Comparison of ENCODE assay signal across 15 cellular contexts in the genomic region with DNA sequence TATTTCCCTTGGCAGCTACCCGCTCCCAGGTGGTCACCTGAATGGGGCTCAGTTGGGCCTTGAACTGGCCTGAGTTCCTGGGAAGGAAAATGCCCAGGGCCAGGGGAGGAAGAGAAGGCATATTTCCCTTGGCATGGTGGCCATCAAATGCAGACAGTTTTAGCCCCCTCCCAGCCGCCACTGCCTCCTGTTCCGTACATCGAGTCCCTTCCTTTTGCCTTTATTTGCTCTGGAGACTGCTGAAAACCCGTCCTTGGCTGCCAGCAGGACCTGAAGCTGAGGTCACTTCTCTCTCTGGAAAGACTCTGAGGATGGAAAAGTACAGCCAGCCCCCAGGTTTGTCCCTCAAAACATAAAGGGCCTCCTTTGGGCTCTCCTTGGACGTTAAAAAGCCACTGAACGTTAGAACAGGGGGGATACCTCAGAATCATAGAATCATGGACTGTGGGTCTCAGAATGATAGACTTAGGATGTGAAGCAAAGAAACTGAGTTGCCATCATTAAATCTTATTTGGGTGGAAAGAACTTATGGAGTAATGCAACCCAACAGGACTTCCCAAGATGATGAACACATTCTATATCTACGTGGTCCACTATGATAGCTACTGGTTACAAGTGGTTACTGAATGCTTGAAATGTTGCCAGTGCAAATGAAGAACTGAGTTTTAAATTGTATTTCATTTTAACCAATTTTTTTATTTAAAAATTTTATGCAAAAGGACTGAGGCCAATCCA. TPM values are rescaled to one million over a fixed set of nuclear protein-coding genes. Genes with fewer than 3 reads are reported as not detected.
DNase-seq lines count a peak whose midpoint lies in the region; ATAC-seq and TF ChIP-seq lines count a peak whose summit lies in the region.
"Had no signal": no experiment of that assay in that cellular context is flagged by ENCODE, and none has a peak within 500 bp of the region (broad histone marks: within the 10 kb centered on the region; RNA-seq: fewer than 3 reads in every experiment).

No MANE protein-coding gene starts in this region.

- H3K79me1 ChIP-seq in neuronal stem cell (ENCODE audit: low read depth, low read length): peaks cover 8% of the 10 kb centered on the region

- no peak overlapping the region for H2AFZ ChIP-seq in fibroblast of lung (ENCODE audit: low read length)
- H2AFZ ChIP-seq in neuronal stem cell (ENCODE audit: low read length): no peak overlapping the region

- CTCF ChIA-PET in CD8-positive, alpha-beta T cell (lab: Charles Lee): no interaction called here

- H3K27ac ChIP-seq in angular gyrus (ENCODE audit: low read depth, low read length) (peak overlapping the region; percentile 22), fibroblast of lung (ENCODE audit: insufficient read depth, low read length) (peak overlapping the region; percentile 63), upper lobe of left lung (peak overlapping the region; percentile 80 to 91 (median 85)), neuronal stem cell (replicated peaks; ENCODE audit: low read length) (no peak overlapping the region)
- H3K27ac ChIP-seq in CD8-positive, alpha-beta T cell (ENCODE audit: low read depth, low read length): no peak overlapping the region

- peak overlapping the region in 3 of 4 experiments; percentile 6 to 94 (median 13) for H3K4me3 ChIP-seq in fibroblast of lung (replicated peaks in 1 of 4; ENCODE audit: control extremely low read depth in 1 of 4, insufficient read depth in 1 of 4, low read depth in 3 of 4, low read length in 4 of 4)
- H3K4me3 ChIP-seq in upper lobe of left lung: no peak overlapping the region
- H3K4me3 ChIP-seq in CD8-positive, alpha-beta T cell (ENCODE audit: low read depth, low read length): no peak overlapping the region
- no peak overlapping the region for H3K4me3 ChIP-seq in mucosa of descending colon
- H3K4me3 ChIP-seq in neuronal stem cell (ENCODE audit: low read length in 2 of 2): no peak overlapping the region

- intact Hi-C loops in CD8-positive, alpha-beta T cell (cut with DNase I, micrococcal nuclease): no loop called here
- intact Hi-C loops in mucosa of descending colon (cut with DNase I, micrococcal nuclease): no loop called here

- no peak overlapping the region for H2BK15ac ChIP-seq in neuronal stem cell (ENCODE audit: low read length)

- H3K4me1 ChIP-seq in fibroblast of lung (ENCODE audit: control insufficient read depth, extremely low read depth, insufficient read depth, low read length) (peaks cover 64% of the 10 kb centered on the region), upper lobe of left lung (peaks cover 85 to 89% (median 88%) of the 10 kb centered on the region in 4 donors), mucosa of descending colon (ENCODE audit: low read depth) (no peaks in the 10 kb centered on the region), neuronal stem cell (ENCODE audit: control insufficient read depth in 2 of 2, insufficient read depth in 1 of 2, low read depth in 1 of 2, low read length in 2 of 2) (peaks cover 41 to 44% of the 10 kb centered on the region in 2 donors)
- H3K4me1 ChIP-seq in CD8-positive, alpha-beta T cell (ENCODE audit: insufficient read depth, low read length): no peaks in the 10 kb centered on the region

- H3K27ac Mint-ChIP-seq in nephron progenitor cell: peak overlapping the region; percentile 98
- H3K27ac Mint-ChIP-seq in CD8-positive, alpha-beta T cell: no peak overlapping the region
- H3K27ac Mint-ChIP-seq: T-cell had no signal

- no peak overlapping the region for H3K4me3 Mint-ChIP-seq in nephron progenitor cell
- H3K4me3 Mint-ChIP-seq in CD8-positive, alpha-beta T cell: no peak overlapping the region
- H3K4me3 Mint-ChIP-seq: T-cell had no signal

- H3K4ac ChIP-seq in neuronal stem cell (ENCODE audit: low read length): no peak overlapping the region

- no peak overlapping the region for H3K14ac ChIP-seq in neuronal stem cell (ENCODE audit: low read length)

- H3K27me3 ChIP-seq in fibroblast of lung (ENCODE audit: control insufficient read depth, insufficient read depth, low read length) (no peaks in the 10 kb centered on the region), upper lobe of left lung (no peaks in the 10 kb centered on the region), neuronal stem cell (ENCODE audit: control insufficient read depth in 3 of 3, insufficient read depth in 3 of 3, low read depth in 1 of 3, low read length in 3 of 3) (no peaks in the 10 kb centered on the region)
- no peaks in the 10 kb centered on the region for H3K27me3 ChIP-seq in CD8-positive, alpha-beta T cell (ENCODE audit: insufficient read depth, low read length)

- H3K23ac ChIP-seq in neuronal stem cell (ENCODE audit: low read depth, low read length, poor library complexity): no peak overlapping the region

- no peaks in the 10 kb centered on the region for H3K27me3 Mint-ChIP-seq in nephron progenitor cell (ENCODE audit: low read depth, poor library complexity)
- peaks cover 3% of the 10 kb centered on the region for H3K27me3 Mint-ChIP-seq in CD8-positive, alpha-beta T cell (ENCODE audit: low read depth)

- H3K4me1 Mint-ChIP-seq in nephron progenitor cell: peaks cover 86% of the 10 kb centered on the region
- no peaks in the 10 kb centered on the region for H3K4me1 Mint-ChIP-seq in CD8-positive, alpha-beta T cell (ENCODE audit: low read depth)
- H3K4me1 Mint-ChIP-seq: T-cell had no signal

- no peak overlapping the region for H4K8ac ChIP-seq in neuronal stem cell (ENCODE audit: low read depth, low read length)

- H3K9me3 ChIP-seq in fibroblast of lung (ENCODE audit: control insufficient read depth, insufficient read depth, low read depth, low read length) (no peaks in the 10 kb centered on the region), upper lobe of left lung (no peaks in the 10 kb centered on the region), mucosa of descending colon (no peaks in the 10 kb centered on the region), neuronal stem cell (replicated peaks in 1 of 2; ENCODE audit: control insufficient read depth in 2 of 2, insufficient read depth in 1 of 2, low read depth in 1 of 2, low read length in 2 of 2) (no peaks in the 10 kb centered on the region)
- H3K9me3 ChIP-seq in CD8-positive, alpha-beta T cell (ENCODE audit: low read length): no peaks in the 10 kb centered on the region

- TF ChIP-seq POLR2A in upper lobe of left lung (IDR thresholded peaks at IDR 0.05): no peak

- TF ChIP-seq CTCF in fibroblast of lung (conservative IDR thresholded peaks at IDR 0.05 in 1 of 2, IDR thresholded peaks at IDR 0.05 in 1 of 2; ENCODE audit: low read depth in 1 of 2, low read length in 2 of 2) (no peak), nephron progenitor cell (IDR thresholded peaks at IDR 0.05) (no peak), upper lobe of left lung (IDR thresholded peaks at IDR 0.05) (no peak), mucosa of descending colon (IDR thresholded peaks at IDR 0.05) (no peak)
- no peak for TF ChIP-seq CTCF in CD8-positive, alpha-beta T cell (IDR thresholded peaks at IDR 0.05)

- H3K9ac ChIP-seq in fibroblast of lung (ENCODE audit: insufficient read depth, low read length): no peak overlapping the region
- no peak overlapping the region for H3K9ac ChIP-seq in neuronal stem cell (ENCODE audit: low read depth, low read length, poor library complexity)

- no peak overlapping the region for H4K91ac ChIP-seq in neuronal stem cell (ENCODE audit: low read depth, low read length, poor library complexity)

- no peaks in the 10 kb centered on the region for H3K9me3 Mint-ChIP-seq in nephron progenitor cell
- H3K9me3 Mint-ChIP-seq in CD8-positive, alpha-beta T cell: no peaks in the 10 kb centered on the region
- H3K9me3 Mint-ChIP-seq: T-cell had no signal

- DNase-seq in fibroblast of lung (ENCODE audit: low read depth in 2 of 2): peak; percentile 19 to 32
- DNase-seq in nephron progenitor cell: no peak
- DNase-seq in upper lobe of left lung: no peak
- no peak for DNase-seq in CD8-positive, alpha-beta T cell
- no peak for DNase-seq in mucosa of descending colon
- DNase-seq in neuronal stem cell (ENCODE audit: low spot score): no peak
- DNase-seq: activated CD4-positive, CD25-positive, alpha-beta regulatory T cell treated with anti-CD3 and anti-CD28 coated beads, Interleukin-2, amount 50 U/mL, for 72 hours; activated T-cell treated with anti-CD3 and anti-CD28 coated beads, Interleukin-2, amount 50 U/mL, for 1 hour; anterior cingulate cortex; hippocampal formation; NCI-H345; posterior cingulate gyrus; stimulated activated naive CD8-positive, alpha-beta T cell treated with anti-CD3 and anti-CD28 coated beads, Interleukin-15, Interleukin-2, amounts not matched to agents 100 U/mL and 50 U/mL, for 24 hours; T-cell had no signal

- H2AK5ac ChIP-seq in neuronal stem cell (ENCODE audit: low read depth, low read length): no peak overlapping the region

- H3K18ac ChIP-seq in neuronal stem cell (ENCODE audit: low read length): no peak overlapping the region

- H2BK12ac ChIP-seq in neuronal stem cell (ENCODE audit: low read length): no peak overlapping the region

- H2BK5ac ChIP-seq in neuronal stem cell (ENCODE audit: low read length): no peak overlapping the region

- H3K4me2 ChIP-seq in fibroblast of lung (ENCODE audit: extremely low read depth, insufficient read depth, low read length) (peak overlapping the region; percentile 71), neuronal stem cell (ENCODE audit: insufficient read depth, low read length, poor library complexity, severe bottlenecking) (no peak overlapping the region)

- peaks cover 2% of the 10 kb centered on the region for H4K20me1 ChIP-seq in fibroblast of lung (ENCODE audit: control insufficient read depth, extremely low read depth, insufficient read depth, low read length)

- H2BK120ac ChIP-seq in neuronal stem cell (ENCODE audit: low read depth, low read length): no peak overlapping the region

- ATAC-seq in upper lobe of left lung (ENCODE audit: low FRiP score in 2 of 2) (no peak), mucosa of descending colon (no peak)
- ATAC-seq in CD8-positive, alpha-beta T cell: no peak
- ATAC-seq: stimulated activated naive CD8-positive, alpha-beta T cell treated with anti-CD3 and anti-CD28 coated beads, Interleukin-15, Interleukin-2, amounts not matched to agents 100 U/mL and 50 U/mL, for 24 hours; T-cell had no signal

- no peak for TF ChIP-seq EP300 in upper lobe of left lung (IDR thresholded peaks at IDR 0.05)

- H3K36me3 ChIP-seq in fibroblast of lung (ENCODE audit: control insufficient read depth, insufficient read depth, low read length): peaks cover 12% of the 10 kb centered on the region
- peaks cover 0 to 34% (median 2%) of the 10 kb centered on the region in 4 donors for H3K36me3 ChIP-seq in upper lobe of left lung
- H3K36me3 ChIP-seq in CD8-positive, alpha-beta T cell (ENCODE audit: insufficient read depth, low read length): no peaks in the 10 kb centered on the region
- no peaks in the 10 kb centered on the region for H3K36me3 ChIP-seq in mucosa of descending colon (ENCODE audit: low read depth)
- peaks cover 6 to 82% of the 10 kb centered on the region in 2 donors for H3K36me3 ChIP-seq in neuronal stem cell (replicated peaks in 1 of 2; ENCODE audit: control insufficient read depth in 2 of 2, insufficient read depth in 2 of 2, low read length in 2 of 2)

- H3K79me2 ChIP-seq in fibroblast of lung (ENCODE audit: control insufficient read depth, insufficient read depth, low read length): peaks cover 98% of the 10 kb centered on the region

- H3K36me3 Mint-ChIP-seq in nephron progenitor cell (ENCODE audit: low read depth): peaks cover 33% of the 10 kb centered on the region
- no peaks in the 10 kb centered on the region for H3K36me3 Mint-ChIP-seq in CD8-positive, alpha-beta T cell
- H3K36me3 Mint-ChIP-seq: T-cell had no signal

- WGBS in upper lobe of left lung, 2 donors: 78 to 82% methylated on average over 8 of the region's 8 CpGs
- WGBS in neuronal stem cell (ENCODE audit: extremely low coverage in 2 of 2, insufficient read length in 2 of 2, insufficient replicate concordance in 1 of 2), 2 donors: no CpG with 5 or more reads among the region's 8 CpGs

- POLR2A ChIA-PET in CD8-positive, alpha-beta T cell (lab: Charles Lee): no interaction called here

RNA-seq across cellular contexts. Expression of a gene that starts 7.1 kb away (rescaled TPM):
- total RNA-seq in fibroblast of lung (408 and 448 TPM in 2 replicates), upper lobe of left lung (1,000 to 10,000 TPM in 1 of 6 donors, 100 to 1,000 TPM in 5; 234 to 1,553 (median 581) TPM), mucosa of descending colon (100 to 1,000 TPM in 2 of 3 donors, 10 to 100 TPM in 1; 78.0 to 410 (median 227) TPM)
- 3,177 and 6,513 TPM in 2 replicates for polyA plus RNA-seq in fibroblast of lung
- polyA plus RNA-seq in fibroblast of lung (2012): 2,724 and 6,217 TPM in 2 replicates
- 2,926 and 5,651 TPM in 2 replicates for polyA minus RNA-seq in fibroblast of lung (ENCODE audit: low replicate concordance)
- total RNA-seq in CD8-positive, alpha-beta T cell: under 1 TPM in 1 of 2 experiments, not detected in 1; 0.39 TPM
- polyA plus RNA-seq in neuronal stem cell (2013, experiment 1 of 2): 393 TPM
- 374 TPM for polyA plus RNA-seq in neuronal stem cell (2013, experiment 2 of 2)

Comparison
In these comparisons a context has a peak if more than half of its experiments do, and no peak if none do; other contexts are left out.
1. H3K27ac ChIP-seq: peak in angular gyrus (single experiment), fibroblast of lung (single experiment) and upper lobe of left lung (4 of 4); none in CD8-positive, alpha-beta T cell (single experiment) and neuronal stem cell (single experiment).
2. DNase-seq: peak in fibroblast of lung (2 of 2); none in nephron progenitor cell (single experiment), upper lobe of left lung (0 of 2), CD8-positive, alpha-beta T cell (0 of 7), mucosa of descending colon (0 of 3) and neuronal stem cell (single experiment).
3. H3K4me3 ChIP-seq: peak in fibroblast of lung (3 of 4); none in upper lobe of left lung (0 of 4), CD8-positive, alpha-beta T cell (single experiment), mucosa of descending colon (single experiment) and neuronal stem cell (0 of 2).
4. RNA of a gene that starts 7.1 kb away (total RNA-seq): 234 to 1,553 TPM in upper lobe of left lung, 408 to 448 TPM in fibroblast of lung and 78.0 to 410 TPM in mucosa of descending colon; 0.39 TPM in CD8-positive, alpha-beta T cell; every median in the first group is over 10 times any median in the second.